Comparison of ENCODE assay signal across 24 cellular contexts in the genomic region with DNA sequence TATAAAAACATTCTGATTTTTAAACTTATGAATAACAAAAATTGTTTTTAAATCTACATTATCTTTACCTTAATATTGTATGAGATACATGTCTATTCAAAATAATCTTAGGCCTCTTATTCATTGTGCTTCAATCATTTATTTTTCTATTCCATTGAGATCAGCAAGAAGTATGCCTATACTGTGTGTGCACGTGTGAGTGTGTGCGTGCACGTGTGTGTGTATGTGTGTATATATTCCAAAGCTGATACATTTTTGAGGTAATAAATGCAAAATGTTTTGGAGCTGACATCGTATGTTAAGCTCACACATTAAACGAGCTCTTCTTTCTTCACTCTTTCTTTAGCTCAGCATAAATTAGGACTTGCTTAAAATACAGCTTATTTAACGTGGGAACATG.
"Had no signal": no experiment of that assay in that cellular context is flagged by ENCODE, and none has a peak within 500 bp of the region (broad histone marks: within the 10 kb centered on the region; RNA-seq: fewer than 3 reads in every experiment).

No MANE protein-coding gene starts in this region.

- H3K4me1 ChIP-seq: Peyer's patch, SJCRH30 had no signal

- H3K27ac Mint-ChIP-seq: T-cell had no signal

- H3K27me3 Mint-ChIP-seq: T-cell had no signal

- H3K4me3 ChIP-seq: MG63, PC-9, Peyer's patch, SJCRH30 had no signal

- H3K27me3 ChIP-seq: MG63, Peyer's patch, SJCRH30 had no signal

- H3K4me2 ChIP-seq: PC-9 had no signal

- H3K4me3 Mint-ChIP-seq: T-cell had no signal

- ATAC-seq: Right ventricle myocardium inferior, SK-N-SH treated with all-trans-retinoic acid at 6 μM for 48 hours, T-cell had no signal

- H3K36me3 Mint-ChIP-seq: T-cell had no signal

- H3K36me3 ChIP-seq: MG63, Peyer's patch, SJCRH30 had no signal

- H2AFZ ChIP-seq: PC-9 had no signal

- H3K9me3 ChIP-seq: MG63, Peyer's patch, SJCRH30 had no signal

- DNase-seq: IMR-90, Karpas-422, KG1, MG63, NCI-H1092, NCI-H1105 treated with DMSO at 0.1 percent for 48 hours, NCI-H1417 treated with DMSO at 0.1 percent for 48 hours, NCI-H146, NCI-H1694 treated with DMSO at 0.1 percent for 48 hours, NCI-H1930, NCI-H2081, NCI-H2107, NCI-H2227 treated with DMSO at 0.1 percent for 48 hours, NCI-H524, NCI-H526 treated with DMSO at 0.1 percent for 48 hours, NCI-H774, OCI-M1, PC-9, Peyer's patch, SHP77 treated with DMSO at 0.1 percent for 48 hours, SJCRH30, T-cell had no signal

- H3K4me1 Mint-ChIP-seq: T-cell had no signal

- H3K27ac ChIP-seq: PC-9, Peyer's patch, SJCRH30 had no signal
